In the genomic region with DNA sequence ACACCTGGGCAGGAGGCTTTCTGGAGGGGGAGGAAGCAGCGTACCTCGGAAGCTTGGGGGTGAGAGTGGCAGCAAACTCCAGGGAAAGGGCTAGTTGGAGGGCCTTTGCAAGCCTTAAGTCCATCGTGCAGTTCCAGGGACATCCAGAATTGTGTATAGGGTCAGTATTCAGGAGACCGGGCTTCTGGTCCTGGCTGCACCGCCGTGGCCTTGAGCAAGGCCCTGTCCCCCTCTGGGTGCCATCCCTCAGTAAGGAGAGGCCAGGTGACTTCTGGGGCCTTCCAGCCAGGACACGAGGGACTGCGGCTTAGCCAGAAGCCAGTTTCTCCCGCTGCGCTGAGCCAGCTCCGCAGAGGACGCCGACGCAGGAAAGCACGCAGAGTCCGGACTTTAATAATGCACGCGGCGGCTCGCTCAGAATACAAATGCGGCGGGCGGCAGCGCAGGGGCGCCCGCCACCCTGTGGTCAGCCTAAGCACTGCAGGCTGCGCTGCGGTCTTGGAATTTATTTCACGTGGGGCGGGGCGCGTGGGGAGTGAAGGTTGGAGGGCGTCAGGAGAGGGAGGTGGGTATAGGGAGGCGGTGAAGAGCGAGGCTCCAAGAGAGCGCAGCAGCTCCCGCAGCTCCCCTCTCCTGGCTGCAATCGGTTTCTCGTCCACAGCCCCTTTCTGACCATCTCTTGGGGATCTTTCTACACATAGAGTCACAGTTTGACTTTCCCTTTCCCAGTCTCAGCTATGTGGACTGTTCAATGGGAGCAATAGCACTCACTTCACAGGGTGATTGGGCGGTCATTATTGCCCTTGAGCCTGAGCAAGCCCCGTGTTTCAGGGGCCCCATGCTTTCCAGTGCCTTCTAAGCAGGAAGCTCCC, we compare ENCODE assay signal across 1 cellular context.
TF ChIP-seq lines count a peak whose summit lies in the region.

No MANE protein-coding gene starts in this region.

TF ChIP-seq in K562, 482 proteins besides CTCF, POLR2A, EP300 and RAD21 (continued from another document):
- TF ChIP-seq NR0B1 (IDR thresholded peaks at IDR 0.05; ENCODE audit: partially characterized antibody) (no peak), SMARCA5 (IDR thresholded peaks at IDR 0.05) (no peak)
